In the genomic region with DNA sequence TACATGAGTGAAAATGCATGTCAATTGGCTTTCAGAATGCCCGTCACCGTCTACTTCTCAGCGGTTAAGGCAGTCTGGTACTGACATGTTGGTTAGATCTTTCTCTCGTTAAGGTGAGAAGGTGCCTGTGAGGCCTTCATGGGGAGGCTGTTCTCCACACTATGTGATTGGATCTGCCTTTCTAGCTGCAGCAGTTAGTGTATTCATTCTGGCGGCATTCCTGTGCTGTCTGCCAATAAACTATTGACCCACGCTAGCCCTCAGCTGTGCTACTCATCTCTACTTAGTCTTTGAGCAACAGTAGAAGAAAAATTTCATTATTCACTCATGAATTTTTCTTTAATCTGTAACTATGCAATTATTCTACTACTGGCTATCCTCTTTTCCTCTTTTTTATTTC, we compare ENCODE assay signal across 16 cellular contexts.
"Had no signal": no experiment of that assay in that cellular context is flagged by ENCODE, and none has a peak within 500 bp of the region (broad histone marks: within the 10 kb centered on the region; RNA-seq: fewer than 3 reads in every experiment).

No MANE protein-coding gene starts in this region.

- H3K36me3 ChIP-seq: neural progenitor cell, ovary had no signal

- H3K9me3 ChIP-seq: adrenal gland, esophagus muscularis mucosa, gastrocnemius medialis, ovary, testis had no signal

- DNase-seq: activated CD4-positive, alpha-beta T cell treated with anti-CD3 and anti-CD28 coated beads, Interleukin-2, amount 10 ng/mL, durations not matched to agents 7 days and 5 days; activated CD4-positive, CD25-positive, alpha-beta regulatory T cell; activated CD8-positive, alpha-beta memory T cell treated with anti-CD3 and anti-CD28 coated beads for 24 hours; activated naive CD4-positive, alpha-beta T cell treated with anti-CD3 and anti-CD28 coated beads, Interleukin-2, amount 50 U/mL, for 16 hours; adrenal gland; brain microvascular endothelial cell; gastrocnemius medialis; ovary; stimulated activated CD4-positive, alpha-beta T cell treated with anti-CD3 and anti-CD28 coated beads, Interleukin-4, amount 100 ng/mL, for 4 hours; stimulated activated naive CD8-positive, alpha-beta T cell treated with anti-CD3 and anti-CD28 coated beads, Interleukin-15, amount 100 ng/mL, for 72 hours; T-helper 2 cell; testis had no signal

- H3K27me3 ChIP-seq: adrenal gland, brain microvascular endothelial cell, esophagus muscularis mucosa, gastrocnemius medialis, hepatocyte, neural progenitor cell, ovary, testis had no signal

- ATAC-seq: gastrocnemius medialis; stimulated activated naive CD8-positive, alpha-beta T cell treated with anti-CD3 and anti-CD28 coated beads, Interleukin-15, amount 100 ng/mL, for 72 hours had no signal

- H3K4me3 ChIP-seq: adrenal gland, esophagus muscularis mucosa, gastrocnemius medialis, hepatocyte, neural progenitor cell, ovary, skin epidermis, testis had no signal
